ENCODE assay signal across 8 cellular contexts in the genomic region with DNA sequence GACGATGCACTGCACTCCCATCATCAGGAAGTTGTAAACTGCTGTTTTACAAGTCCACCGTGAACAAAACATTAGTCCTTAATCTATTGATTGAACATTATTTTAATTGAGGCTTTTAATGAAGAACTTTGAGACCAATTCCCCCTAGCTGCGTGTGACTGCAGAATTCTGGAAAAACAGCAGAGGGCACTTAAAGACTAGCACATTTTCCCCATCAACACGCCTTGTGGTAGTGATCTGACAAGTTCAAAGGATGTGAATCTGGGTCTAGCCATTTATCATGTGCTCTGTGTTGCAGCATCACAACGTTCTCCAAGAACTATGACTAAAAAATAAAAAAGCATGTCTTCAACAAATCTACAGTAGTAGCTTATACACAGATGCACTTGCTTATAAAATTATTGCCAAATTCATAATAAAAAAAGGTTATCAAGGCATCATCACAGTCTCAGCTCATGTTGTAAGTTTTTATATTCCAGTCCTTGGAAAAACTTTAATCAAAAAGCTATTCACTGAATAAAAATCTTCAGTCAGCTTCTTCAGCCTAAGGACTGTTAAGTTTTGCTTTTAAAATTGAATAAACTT. TPM values are rescaled to one million over a fixed set of nuclear protein-coding genes. Genes with fewer than 3 reads are reported as not detected.
A peak's percentile ranks its signal among the peaks of the same experiment; 100 is the strongest.
DNase-seq lines count a peak whose midpoint lies in the region; ATAC-seq and TF ChIP-seq lines count a peak whose summit lies in the region.

No MANE protein-coding gene starts in this region.

- H3K27ac Mint-ChIP-seq in WTC11, result no peak overlapping the region

- POLR2A ChIA-PET in WTC11 (lab: Charles Lee), result interaction anchor here (0.6 kb wide), 1 partner anchor 8 kb away, joined by 3 read pairs; no protein-coding TSS in a partner anchor

- H3K27ac ChIP-seq in left ventricle myocardium inferior (replicated peaks) (no peak overlapping the region), smooth muscle cell (ENCODE audit: low read depth) (no peak overlapping the region)

- H3K4me1 ChIP-seq in left ventricle myocardium inferior, result no peaks in the 10 kb centered on the region
- peaks cover 3% of the 10 kb centered on the region for H3K4me1 ChIP-seq in smooth muscle cell (ENCODE audit: low read depth)

- peaks cover 7% of the 10 kb centered on the region for H3K4me1 Mint-ChIP-seq in WTC11

- TF ChIP-seq CTCF in WTC11 (IDR thresholded peaks at IDR 0.05) (peak; percentile 26; the same call in 1 of the 2 replicates), left ventricle myocardium inferior (IDR thresholded peaks at IDR 0.05; ENCODE audit: borderline replicate concordance) (peak; percentile 70), smooth muscle cell (IDR thresholded peaks at IDR 0.05; ENCODE audit: borderline replicate concordance, insufficient read depth, poor library complexity, severe bottlenecking) (peak; percentile 80)

- in situ Hi-C loops in ACHN (cut with HindIII; ENCODE audit: low pct_ligation_motif_present, low pct_unique_long_range_greater_than_20kb, low sequenced_read_pairs), result no loop called here

- no peaks in the 10 kb centered on the region for H3F3A ChIP-seq in smooth muscle cell (ENCODE audit: low read depth)

- H3K27me3 ChIP-seq in left ventricle myocardium inferior (ENCODE audit: low read depth) (peaks cover 95% of the 10 kb centered on the region), smooth muscle cell (ENCODE audit: low read depth) (peaks cover 79% of the 10 kb centered on the region)

- H3K4me3 ChIP-seq in left ventricle myocardium inferior (no peak overlapping the region), smooth muscle cell (no peak overlapping the region)

- no peaks in the 10 kb centered on the region for H3K36me3 Mint-ChIP-seq in WTC11

- H3K79me2 ChIP-seq in smooth muscle cell (ENCODE audit: low read depth), result no peaks in the 10 kb centered on the region

- no peak overlapping the region for H3K9ac ChIP-seq in smooth muscle cell (ENCODE audit: low read depth)

- H3K9me3 Mint-ChIP-seq in WTC11, result no peaks in the 10 kb centered on the region

- peak; percentile 52 for DNase-seq in ACHN
- peak; percentile 20 for DNase-seq in GM04504 (ENCODE audit: low read depth)
- peak; percentile 63 for DNase-seq in NCI-H1694 (lab: John Stamatoyannopoulos, UW)
- peak; percentile 30 for DNase-seq in WTC11 (ENCODE audit: low spot score)
- DNase-seq in left ventricle myocardium inferior, result no peak
- DNase-seq in smooth muscle cell (lab: John Stamatoyannopoulos, UW; ENCODE audit: unreplicated experiment), result no peak
- no peak for DNase-seq in NCI-H187 treated with DMSO at 0.1 percent for 48 hours (lab: John Stamatoyannopoulos, UW)

- CTCF ChIA-PET in WTC11 (lab: Charles Lee), result interaction anchor here (0.6 to 3.1 kb wide), 25 partner anchors 9 to 541 kb away, joined by 3 to 24 read pairs (median 5); no protein-coding TSS in a partner anchor

- intact Hi-C loops in left ventricle myocardium inferior (cut with micrococcal nuclease), result loop anchor here (10.0 kb wide), 1 partner anchor 529 kb away; no protein-coding TSS in a partner anchor

- no peak overlapping the region for H3K4me2 ChIP-seq in smooth muscle cell

- WGBS in smooth muscle cell (ENCODE audit: low lambda C conversion rate), result 3% methylated on average over 5 of the region's 5 CpGs

- ATAC-seq in WTC11 (peak; percentile 79), HG03045 (IDR thresholded peaks at IDR 0.05; ENCODE audit: unreplicated experiment) (no peak)

- H3K27me3 Mint-ChIP-seq in WTC11 (ENCODE audit: low read depth), result no peaks in the 10 kb centered on the region; the same call in 1 of the 2 replicates

- H2AFZ ChIP-seq in smooth muscle cell (ENCODE audit: low read depth), result no peak overlapping the region

- H4K20me1 ChIP-seq in smooth muscle cell (ENCODE audit: low read depth), result no peaks in the 10 kb centered on the region

- H3K9me3 ChIP-seq in left ventricle myocardium inferior (replicated peaks) (no peaks in the 10 kb centered on the region), smooth muscle cell (replicated peaks; ENCODE audit: low read depth) (no peaks in the 10 kb centered on the region)

- H3K4me3 Mint-ChIP-seq in WTC11, result no peak overlapping the region

- no peaks in the 10 kb centered on the region for H3K36me3 ChIP-seq in left ventricle myocardium inferior
- no peaks in the 10 kb centered on the region for H3K36me3 ChIP-seq in smooth muscle cell (ENCODE audit: low read depth)

TF ChIP-seq in WTC11, 78 proteins besides CTCF, POLR2A, EP300 and RAD21:
- TF ChIP-seq NR3C1 (CRISPR knock-in tag; conservative IDR thresholded peaks at IDR 0.05; ENCODE audit: low read depth) (no peak), FOXK1 (CRISPR knock-in tag; IDR thresholded peaks at IDR 0.05) (no peak), PREB (CRISPR knock-in tag; IDR thresholded peaks at IDR 0.05; ENCODE audit: borderline replicate concordance) (no peak), KAT7 (CRISPR knock-in tag; IDR thresholded peaks at IDR 0.05; ENCODE audit: borderline replicate concordance) (no peak), GABPB1 (CRISPR knock-in tag; IDR thresholded peaks at IDR 0.05) (no peak), HMGA2 (CRISPR knock-in tag; IDR thresholded peaks at IDR 0.05) (no peak), ZSCAN18 (CRISPR knock-in tag; IDR thresholded peaks at IDR 0.05) (no peak), NFYB (CRISPR knock-in tag; conservative IDR thresholded peaks at IDR 0.05; ENCODE audit: low read depth) (no peak), ZNF232 (CRISPR knock-in tag; IDR thresholded peaks at IDR 0.05) (no peak), SMAD3 (CRISPR knock-in tag; IDR thresholded peaks at IDR 0.05; ENCODE audit: borderline replicate concordance) (no peak), EMX1 (CRISPR knock-in tag; IDR thresholded peaks at IDR 0.05) (no peak), MXD4 (CRISPR knock-in tag; IDR thresholded peaks at IDR 0.05; ENCODE audit: borderline replicate concordance) (no peak), ZBTB21 (CRISPR knock-in tag; IDR thresholded peaks at IDR 0.05; ENCODE audit: borderline replicate concordance) (no peak)
- TF ChIP-seq, protein P1, sequence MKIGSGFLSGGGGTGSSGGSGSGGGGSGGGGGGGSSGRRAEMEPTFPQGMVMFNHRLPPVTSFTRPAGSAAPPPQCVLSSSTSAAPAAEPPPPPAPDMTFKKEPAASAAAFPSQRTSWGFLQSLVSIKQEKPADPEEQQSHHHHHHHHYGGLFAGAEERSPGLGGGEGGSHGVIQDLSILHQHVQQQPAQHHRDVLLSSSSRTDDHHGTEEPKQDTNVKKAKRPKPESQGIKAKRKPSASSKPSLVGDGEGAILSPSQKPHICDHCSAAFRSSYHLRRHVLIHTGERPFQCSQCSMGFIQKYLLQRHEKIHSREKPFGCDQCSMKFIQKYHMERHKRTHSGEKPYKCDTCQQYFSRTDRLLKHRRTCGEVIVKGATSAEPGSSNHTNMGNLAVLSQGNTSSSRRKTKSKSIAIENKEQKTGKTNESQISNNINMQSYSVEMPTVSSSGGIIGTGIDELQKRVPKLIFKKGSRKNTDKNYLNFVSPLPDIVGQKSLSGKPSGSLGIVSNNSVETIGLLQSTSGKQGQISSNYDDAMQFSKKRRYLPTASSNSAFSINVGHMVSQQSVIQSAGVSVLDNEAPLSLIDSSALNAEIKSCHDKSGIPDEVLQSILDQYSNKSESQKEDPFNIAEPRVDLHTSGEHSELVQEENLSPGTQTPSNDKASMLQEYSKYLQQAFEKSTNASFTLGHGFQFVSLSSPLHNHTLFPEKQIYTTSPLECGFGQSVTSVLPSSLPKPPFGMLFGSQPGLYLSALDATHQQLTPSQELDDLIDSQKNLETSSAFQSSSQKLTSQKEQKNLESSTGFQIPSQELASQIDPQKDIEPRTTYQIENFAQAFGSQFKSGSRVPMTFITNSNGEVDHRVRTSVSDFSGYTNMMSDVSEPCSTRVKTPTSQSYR (CRISPR knock-in tag; IDR thresholded peaks at IDR 0.05), result no peak

RNA-seq across cellular contexts. Expression of gene SKOR2, which starts 35.8 kb away (rescaled TPM):
- 0.34 to 1.3 TPM (median 0.37 TPM) in 3 replicates for total RNA-seq in WTC11 (2021)
- not detected for total RNA-seq in left ventricle myocardium inferior
- total RNA-seq in smooth muscle cell, result not detected in 2 replicates
- not detected in 2 replicates for polyA plus RNA-seq in smooth muscle cell

RNA-seq across cellular contexts. Expression of gene IER3IP1, which starts 39.5 kb away (rescaled TPM):
- total RNA-seq in WTC11 (2021) (6.7 to 7.7 TPM (median 7.3 TPM) in 3 replicates), left ventricle myocardium inferior (9.6 TPM), smooth muscle cell (35.8 and 43.2 TPM in 2 replicates)
- 38.3 and 39.9 TPM in 2 replicates for polyA plus RNA-seq in smooth muscle cell

Comparison
In these comparisons a context has a peak if more than half of its experiments do, and no peak if none do; other contexts are left out.
1. DNase-seq: peak in ACHN (single experiment), GM04504 (single experiment), NCI-H1694 (single experiment) and WTC11 (single experiment); none in left ventricle myocardium inferior (single experiment), smooth muscle cell (single experiment) and NCI-H187 treated with DMSO at 0.1 percent for 48 hours (single experiment).
2. CTCF ChIP-seq: peak in every context shown above with its lines; median percentile 80 in smooth muscle cell; 70 in left ventricle myocardium inferior; 26 in WTC11.